In the genomic region with DNA sequence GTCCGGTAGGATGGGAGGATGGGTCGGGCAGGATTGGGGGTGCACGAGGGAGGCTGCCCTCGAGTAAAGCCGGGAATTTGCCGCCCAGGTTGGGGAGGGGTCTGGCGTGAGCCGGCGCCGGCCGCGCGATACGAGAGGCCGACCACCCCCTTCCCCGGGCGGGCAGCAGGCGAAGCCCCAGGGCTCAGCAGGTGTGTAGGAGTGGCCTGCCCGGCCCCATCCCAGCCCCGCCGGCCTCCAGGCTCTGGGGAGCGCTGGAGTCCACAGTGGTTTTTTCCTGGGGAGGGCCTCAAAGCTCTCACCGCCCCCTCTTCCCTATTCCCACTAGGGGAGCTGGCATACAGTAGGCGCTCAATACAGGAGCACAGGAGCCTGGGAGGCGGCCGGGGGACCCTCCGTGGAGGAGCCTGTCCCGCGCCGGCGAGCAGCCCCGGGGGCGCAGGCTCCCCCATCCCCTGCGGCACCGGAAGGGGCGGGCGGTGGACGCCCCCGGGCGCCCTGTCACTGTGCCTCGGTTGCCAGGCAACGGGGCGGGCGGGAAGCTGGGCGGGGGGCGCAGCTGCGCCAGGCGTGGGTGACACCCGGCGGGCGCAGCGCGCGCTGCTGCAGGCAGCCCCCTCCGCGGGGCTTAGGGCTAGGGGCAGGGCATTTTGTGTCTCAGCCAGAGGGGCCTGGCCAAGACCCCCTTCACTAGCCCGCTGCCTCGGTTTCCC, we compare ENCODE assay signal across 9 cellular contexts. TPM values are rescaled to one million over a fixed set of nuclear protein-coding genes. Genes with fewer than 3 reads are reported as not detected.
DNase-seq lines count a peak whose midpoint lies in the region; ATAC-seq and TF ChIP-seq lines count a peak whose summit lies in the region.
"Had no signal": no experiment of that assay in that cellular context is flagged by ENCODE, and none has a peak within 500 bp of the region (broad histone marks: within the 10 kb centered on the region; RNA-seq: fewer than 3 reads in every experiment).

No MANE protein-coding gene starts in this region.

- peaks cover 19% of the 10 kb centered on the region for H3K79me2 ChIP-seq in GM23338 (replicated peaks; ENCODE audit: insufficient read depth)

- TF ChIP-seq CTCF in GM23338 (conservative IDR thresholded peaks at IDR 0.05; ENCODE audit: low read depth in 2 of 2): no peak
- TF ChIP-seq CTCF in dorsolateral prefrontal cortex (IDR thresholded peaks at IDR 0.05 in 54 of 56, conservative IDR thresholded peaks at IDR 0.05 in 2 of 56; ENCODE audit: low read depth in 1 of 56, partially characterized antibody in 56 of 56): no peak

- H3K27me3 Mint-ChIP-seq in GM23338 (ENCODE audit: insufficient read depth, low read depth, poor library complexity): peaks cover 27% of the 10 kb centered on the region
- no peaks in the 10 kb centered on the region for H3K27me3 Mint-ChIP-seq in activated CD4-positive, alpha-beta T cell treated with anti-CD3 and anti-CD28 coated beads for 36 hours

- H2AFZ ChIP-seq in GM23338: no peak overlapping the region

- peaks cover 25% of the 10 kb centered on the region for H3F3A ChIP-seq in GM23338 (replicated peaks; ENCODE audit: low read depth)

- H3K27me3 ChIP-seq in GM23338 (ENCODE audit: insufficient read depth): no peaks in the 10 kb centered on the region
- H3K27me3 ChIP-seq in dorsolateral prefrontal cortex: no peaks in the 10 kb centered on the region

- H4K20me1 ChIP-seq in GM23338 (replicated peaks; ENCODE audit: insufficient read depth): peaks cover 8% of the 10 kb centered on the region

- peaks cover 46% of the 10 kb centered on the region for H3K4me1 Mint-ChIP-seq in GM23338
- peaks cover 60% of the 10 kb centered on the region for H3K4me1 Mint-ChIP-seq in activated CD4-positive, alpha-beta T cell treated with anti-CD3 and anti-CD28 coated beads for 36 hours

- peaks cover 5% of the 10 kb centered on the region; the same call in 2 of the 3 replicates for H3K36me3 Mint-ChIP-seq in GM23338 (ENCODE audit: low read depth)
- peaks cover 9% of the 10 kb centered on the region for H3K36me3 Mint-ChIP-seq in activated CD4-positive, alpha-beta T cell treated with anti-CD3 and anti-CD28 coated beads for 36 hours (ENCODE audit: low read depth)

- peak; percentile 76 for DNase-seq in GM23338 (ENCODE audit: low spot score)
- peak; percentile 81 for DNase-seq in activated CD4-positive, alpha-beta T cell treated with anti-CD3 and anti-CD28 coated beads for 36 hours
- peak in 1 of 10 donors; percentile 78 for DNase-seq in dorsolateral prefrontal cortex
- peak; percentile 67 for DNase-seq in stimulated activated CD8-positive, alpha-beta memory T cell treated with anti-CD3 and anti-CD28 coated beads, Interleukin-12 subunit alpha, Interleukin-12 subunit beta, amount 100 ng/mL, for 4 hours (ENCODE audit: low read depth)
- no peak for DNase-seq in NCI-H446 treated with DMSO at 0.1 percent for 48 hours (lab: John Stamatoyannopoulos, UW)
- DNase-seq in NOMO-1 treated with DMSO at 0.1 percent for 48 hours (lab: John Stamatoyannopoulos, UW; ENCODE audit: unreplicated experiment): no peak
- no peak for DNase-seq in kidney tubule cell (ENCODE audit: low spot score)
- DNase-seq: NCI-H1694 had no signal

- intact Hi-C loops in activated CD4-positive, alpha-beta T cell treated with anti-CD3 and anti-CD28 coated beads for 36 hours (cut with DNase I, micrococcal nuclease): loop anchor here in 1 of 2 experiments (2.0 to 10.0 kb wide), 2 partner anchors 361 to 787 kb away; a partner anchor contains a TSS
- intact Hi-C loops in dorsolateral prefrontal cortex (cut with DNase I): no loop called here

- peak overlapping the region; percentile 64 for H3K4me3 ChIP-seq in GM23338
- H3K4me3 ChIP-seq in dorsolateral prefrontal cortex: peak overlapping the region in 47 of 59 donors; percentile 2 to 55 (median 32)

- H3K4me3 Mint-ChIP-seq in GM23338: peak overlapping the region; percentile 60
- peak overlapping the region; percentile 26 for H3K4me3 Mint-ChIP-seq in activated CD4-positive, alpha-beta T cell treated with anti-CD3 and anti-CD28 coated beads for 36 hours

- H3K4me2 ChIP-seq in GM23338: peak overlapping the region; percentile 86

- no peaks in the 10 kb centered on the region for H3K36me3 ChIP-seq in GM23338 (ENCODE audit: insufficient read depth)

- H3K27ac ChIP-seq in GM23338 (ENCODE audit: low read depth) (no peak overlapping the region), dorsolateral prefrontal cortex (peak overlapping the region in 35 of 59 donors; percentile 6 to 77 (median 55))

- peaks cover 28% of the 10 kb centered on the region for H3K4me1 ChIP-seq in GM23338 (ENCODE audit: insufficient read depth)

- 0 out of 3 replicates have a peak, but pooled peaks cover 2% of the 10 kb centered on the region for H3K9me3 Mint-ChIP-seq in GM23338
- no peaks in the 10 kb centered on the region for H3K9me3 Mint-ChIP-seq in activated CD4-positive, alpha-beta T cell treated with anti-CD3 and anti-CD28 coated beads for 36 hours (ENCODE audit: low read depth)

- 0 out of 2 replicates have a peak overlapping the region, but pooled peaks have one; percentile 52 for H3K27ac Mint-ChIP-seq in GM23338
- H3K27ac Mint-ChIP-seq in activated CD4-positive, alpha-beta T cell treated with anti-CD3 and anti-CD28 coated beads for 36 hours: no peak overlapping the region

- no peaks in the 10 kb centered on the region for H3K9me2 ChIP-seq in GM23338 (ENCODE audit: insufficient read depth)

- ATAC-seq in GM23338 (peak; percentile 5), GM21723 (IDR thresholded peaks at IDR 0.05; ENCODE audit: unreplicated experiment) (no peak)
- no peak for ATAC-seq in activated CD4-positive, alpha-beta T cell treated with anti-CD3 and anti-CD28 coated beads for 36 hours

- POLR2A ChIA-PET in activated CD4-positive, alpha-beta T cell treated with anti-CD3 and anti-CD28 coated beads for 36 hours (lab: Charles Lee): no interaction called here

- CTCF ChIA-PET in activated CD4-positive, alpha-beta T cell treated with anti-CD3 and anti-CD28 coated beads for 36 hours (lab: Charles Lee): no interaction called here

TF ChIP-seq in GM23338, 12 proteins besides CTCF, POLR2A, EP300 and RAD21:
- TF ChIP-seq ZNF331 (CRISPR knock-in tag; IDR thresholded peaks at IDR 0.05; ENCODE audit: low read depth) (no peak), POLR2AphosphoS5 (IDR thresholded peaks at IDR 0.05; ENCODE audit: low read depth) (peak; percentile 26; the same call in 1 of the 2 replicates)
- TF ChIP-seq, protein P1, sequence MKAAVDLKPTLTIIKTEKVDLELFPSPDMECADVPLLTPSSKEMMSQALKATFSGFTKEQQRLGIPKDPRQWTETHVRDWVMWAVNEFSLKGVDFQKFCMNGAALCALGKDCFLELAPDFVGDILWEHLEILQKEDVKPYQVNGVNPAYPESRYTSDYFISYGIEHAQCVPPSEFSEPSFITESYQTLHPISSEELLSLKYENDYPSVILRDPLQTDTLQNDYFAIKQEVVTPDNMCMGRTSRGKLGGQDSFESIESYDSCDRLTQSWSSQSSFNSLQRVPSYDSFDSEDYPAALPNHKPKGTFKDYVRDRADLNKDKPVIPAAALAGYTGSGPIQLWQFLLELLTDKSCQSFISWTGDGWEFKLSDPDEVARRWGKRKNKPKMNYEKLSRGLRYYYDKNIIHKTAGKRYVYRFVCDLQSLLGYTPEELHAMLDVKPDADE (IDR thresholded peaks at IDR 0.05): no peak

RNA-seq across cellular contexts. Expression of a gene that starts 3.5 kb away (rescaled TPM):
- 28.4 and 90.1 TPM in 2 replicates for total RNA-seq in GM23338 (2014; rRNA removed; shearing (Covaris generic))
- 20.2 and 23.5 TPM in 2 replicates for polyA plus RNA-seq in GM23338 (2016; fragmentation: Nextera tagmentation; extraction: Ambion mirVana)
- total RNA-seq in activated CD4-positive, alpha-beta T cell treated with anti-CD3 and anti-CD28 coated beads for 36 hours: 10 to 100 TPM; 39.3 to 49.8 TPM
- 10 to 100 TPM; 33.1 to 84.1 (median 54.4) TPM for total RNA-seq in dorsolateral prefrontal cortex

RNA-seq across cellular contexts. Expression of a gene that starts 11.6 kb away (rescaled TPM):
- 20.2 and 22.0 TPM in 2 replicates for total RNA-seq in GM23338 (2014; rRNA removed; shearing (Covaris generic))
- 8.9 and 12.3 TPM in 2 replicates for polyA plus RNA-seq in GM23338 (2016; fragmentation: Nextera tagmentation; extraction: Ambion mirVana)
- 10 to 100 TPM; 22.5 to 28.8 TPM for total RNA-seq in activated CD4-positive, alpha-beta T cell treated with anti-CD3 and anti-CD28 coated beads for 36 hours
- total RNA-seq in dorsolateral prefrontal cortex: 10 to 100 TPM; 18.4 to 58.7 (median 34.5) TPM

RNA-seq across cellular contexts. Expression of a gene that starts 33.6 kb away (rescaled TPM):
- total RNA-seq in GM23338 (2014; rRNA removed; shearing (Covaris generic)): 68.8 and 99.9 TPM in 2 replicates
- 34.2 and 37.1 TPM in 2 replicates for polyA plus RNA-seq in GM23338 (2016; fragmentation: Nextera tagmentation; extraction: Ambion mirVana)
- total RNA-seq in activated CD4-positive, alpha-beta T cell treated with anti-CD3 and anti-CD28 coated beads for 36 hours: 10 to 100 TPM; 84.5 to 88.5 TPM
- total RNA-seq in dorsolateral prefrontal cortex: 100 to 1,000 TPM in 118 of 120 experiments, 10 to 100 TPM in 2; 93.9 to 197 (median 126) TPM

RNA-seq across cellular contexts. Expression of a gene that starts 39.7 kb away (rescaled TPM):
- total RNA-seq in GM23338 (2014; rRNA removed; shearing (Covaris generic)): 2.8 and 6.0 TPM in 2 replicates
- 1.7 and 2.1 TPM in 2 replicates for polyA plus RNA-seq in GM23338 (2016; fragmentation: Nextera tagmentation; extraction: Ambion mirVana)
- 1 to 10 TPM; 7.9 to 8.4 TPM for total RNA-seq in activated CD4-positive, alpha-beta T cell treated with anti-CD3 and anti-CD28 coated beads for 36 hours
- 1 to 10 TPM in 31 of 120 experiments, under 1 TPM in 87, not detected in 2; 0.11 to 2.1 (median 0.64) TPM for total RNA-seq in dorsolateral prefrontal cortex

RNA-seq across cellular contexts. Expression of a gene that starts 53.5 kb away (rescaled TPM):
- total RNA-seq in GM23338 (2014; rRNA removed; shearing (Covaris generic)): 10.6 and 12.4 TPM in 2 replicates
- polyA plus RNA-seq in GM23338 (2016; fragmentation: Nextera tagmentation; extraction: Ambion mirVana): 7.8 and 7.9 TPM in 2 replicates
- total RNA-seq in activated CD4-positive, alpha-beta T cell treated with anti-CD3 and anti-CD28 coated beads for 36 hours: 1 to 10 TPM; 5.6 to 6.1 TPM
- total RNA-seq in dorsolateral prefrontal cortex: 10 to 100 TPM in 3 of 120 experiments, 1 to 10 TPM in 117; 2.5 to 11.7 (median 5.9) TPM

Comparison
In these comparisons a context has a peak if more than half of its experiments do, and no peak if none do; other contexts are left out.
1. DNase-seq: peak in GM23338 (single experiment), activated CD4-positive, alpha-beta T cell treated with anti-CD3 and anti-CD28 coated beads for 36 hours (single experiment) and stimulated activated CD8-positive, alpha-beta memory T cell treated with anti-CD3 and anti-CD28 coated beads, Interleukin-12 subunit alpha, Interleukin-12 subunit beta, amount 100 ng/mL, for 4 hours (single experiment); none in NCI-H446 treated with DMSO at 0.1 percent for 48 hours (single experiment), NOMO-1 treated with DMSO at 0.1 percent for 48 hours (single experiment) and kidney tubule cell (single experiment).